Comparison of ENCODE assay signal across 13 cellular contexts in the genomic region with DNA sequence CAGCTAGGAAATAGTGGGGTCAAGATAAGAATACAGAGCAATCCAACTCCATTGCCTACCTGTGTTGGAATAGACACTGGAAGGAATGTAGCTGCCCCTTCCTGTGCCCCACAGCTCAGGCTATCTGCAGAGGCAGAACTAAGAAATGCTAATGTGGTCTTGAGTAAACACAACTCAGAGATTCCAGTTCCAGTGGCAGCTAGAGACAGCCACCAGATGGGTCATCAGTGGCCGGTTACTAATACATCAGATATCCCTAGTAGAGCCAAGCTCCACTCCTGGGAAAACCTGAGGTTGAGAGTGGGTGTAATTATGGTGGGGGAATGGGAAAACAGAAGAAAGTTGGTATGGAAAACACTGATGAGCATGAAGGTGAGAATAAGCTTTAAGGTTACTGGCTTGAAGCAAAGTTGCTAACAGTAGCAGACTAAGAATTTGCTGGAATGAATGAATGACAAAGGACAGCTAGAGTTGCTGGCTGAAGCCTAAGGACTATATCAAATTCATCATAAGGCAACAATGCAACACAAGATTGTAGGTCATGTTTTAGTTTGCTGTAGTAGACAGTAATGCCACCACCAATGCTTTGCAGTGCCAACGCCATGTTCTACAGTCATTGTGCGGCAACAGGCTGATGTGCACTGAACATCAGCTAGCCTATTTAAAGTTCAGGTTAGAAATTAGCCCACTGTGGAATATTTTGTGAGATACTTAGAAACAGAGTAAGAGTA. TPM values are rescaled to one million over a fixed set of nuclear protein-coding genes. Genes with fewer than 3 reads are reported as not detected.
DNase-seq lines count a peak whose midpoint lies in the region; ATAC-seq and TF ChIP-seq lines count a peak whose summit lies in the region.
"Had no signal": no experiment of that assay in that cellular context is flagged by ENCODE, and none has a peak within 500 bp of the region (broad histone marks: within the 10 kb centered on the region; RNA-seq: fewer than 3 reads in every experiment).

No MANE protein-coding gene starts in this region.

- no peak for ATAC-seq in HG02970 (IDR thresholded peaks at IDR 0.05; ENCODE audit: low FRiP score, unreplicated experiment)
- no peak for ATAC-seq in HG03045 (IDR thresholded peaks at IDR 0.05; ENCODE audit: unreplicated experiment)

- H3K27me3 ChIP-seq in rectal smooth muscle tissue (ENCODE audit: control insufficient read depth, insufficient read depth, low read length), result no peaks in the 10 kb centered on the region

- peak; percentile 98 for DNase-seq in ELR (ENCODE audit: low read depth)
- DNase-seq in RPMI7951 (ENCODE audit: low read depth), result peak; percentile 96
- DNase-seq in fibroblast of the aortic adventitia (ENCODE audit: low read depth), result peak; percentile 50
- DNase-seq in activated CD4-positive, alpha-beta T cell treated with anti-CD3 and anti-CD28 coated beads for 4 hours, result no peak
- no peak for DNase-seq in NCI-H2107 (lab: John Stamatoyannopoulos, UW)
- DNase-seq: activated CD4-positive, alpha-beta T cell treated with anti-CD3 and anti-CD28 coated beads for 1 hour; glutamatergic neuron; NCI-H2171; stimulated activated CD4-positive, alpha-beta T cell treated with anti-CD3 and anti-CD28 coated beads, Interleukin-1b, Interleukin-23, amount 100 ng/mL, for 48 hours had no signal

- peaks cover 34% of the 10 kb centered on the region for H3K4me1 ChIP-seq in rectal smooth muscle tissue (ENCODE audit: control insufficient read depth, insufficient read depth, low read length)

- no peak for TF ChIP-seq CTCF in fibroblast of the aortic adventitia (IDR thresholded peaks at IDR 0.05; ENCODE audit: insufficient read depth, low read length)

- H3K27ac ChIP-seq in rectal smooth muscle tissue (ENCODE audit: low read depth, low read length), result peak overlapping the region; percentile 67
- H3K27ac ChIP-seq: RWPE1 had no signal

- no peaks in the 10 kb centered on the region for H3K36me3 ChIP-seq in rectal smooth muscle tissue (ENCODE audit: control insufficient read depth, insufficient read depth, low read length)

- H3K9ac ChIP-seq in rectal smooth muscle tissue (ENCODE audit: low read length), result no peak overlapping the region

- H3K4me3 ChIP-seq in fibroblast of the aortic adventitia (ENCODE audit: low read depth, low read length), result no peak overlapping the region
- H3K4me3 ChIP-seq in rectal smooth muscle tissue (ENCODE audit: low read length), result no peak overlapping the region

RNA-seq across cellular contexts. Expression of a gene that starts 28.3 kb away (rescaled TPM):
- not detected in 2 replicates for total RNA-seq in RPMI7951 (2014; rRNA removed; shearing (Covaris generic))
- total RNA-seq in fibroblast of the aortic adventitia (ENCODE audit: low replicate concordance), result not detected in 2 replicates

RNA-seq across cellular contexts. Expression of a gene that starts 36.0 kb away (rescaled TPM):
- total RNA-seq in RPMI7951 (2014; rRNA removed; shearing (Covaris generic)), result 434 and 435 TPM in 2 replicates
- 17.0 and 120 TPM in 2 replicates for total RNA-seq in fibroblast of the aortic adventitia (ENCODE audit: low replicate concordance)

RNA-seq across cellular contexts. Expression of a gene that starts 42.6 kb away (rescaled TPM):
- 12.8 and 19.1 TPM in 2 replicates for total RNA-seq in RPMI7951 (2014; rRNA removed; shearing (Covaris generic))
- total RNA-seq in fibroblast of the aortic adventitia (ENCODE audit: low replicate concordance), result 18.3 and 28.7 TPM in 2 replicates

Comparison
In these comparisons a context has a peak if more than half of its experiments do, and no peak if none do; other contexts are left out.
1. DNase-seq: peak in ELR (single experiment), RPMI7951 (single experiment) and fibroblast of the aortic adventitia (single experiment); none in activated CD4-positive, alpha-beta T cell treated with anti-CD3 and anti-CD28 coated beads for 4 hours (0 of 2) and NCI-H2107 (single experiment).